In genomic region chr22:44970291-44970690, GRCh38 we compare ENCODE assay signal across 38 cellular contexts. TPM values are rescaled to one million over a fixed set of nuclear protein-coding genes. Genes with fewer than 3 reads are reported as not detected.
"Had no signal": no experiment of that assay in that cellular context is flagged by ENCODE, and none has a peak within 500 bp of the region (broad histone marks: within the 10 kb centered on the region; RNA-seq: fewer than 3 reads in every experiment).

No MANE protein-coding gene starts in this region.

- ATAC-seq: activated CD4-positive, alpha-beta T cell treated with anti-CD3 and anti-CD28 coated beads for 36 hours; activated CD4-positive, CD25-positive, alpha-beta regulatory T cell treated with anti-CD3 and anti-CD28 coated beads, Interleukin-2, amount 50 U/mL, for 24 hours; activated CD8-positive, alpha-beta memory T cell treated with anti-CD3 and anti-CD28 coated beads, Interleukin-2, amount 10 ng/mL, durations not matched to agents 7 days and 5 days; activated CD8-positive, alpha-beta T cell treated with anti-CD3 and anti-CD28 coated beads, Interleukin-2, amount 10 ng/mL, durations not matched to agents 7 days and 5 days; activated naive CD8-positive, alpha-beta T cell treated with anti-CD3 and anti-CD28 coated beads, Interleukin-2, amount 50 U/mL, for 24 hours had no signal

- H3K9me3 Mint-ChIP-seq: activated CD4-positive, alpha-beta memory T cell treated with anti-CD3 and anti-CD28 coated beads, Interleukin-2, amount 10 ng/mL, durations not matched to agents 7 days and 5 days; activated CD4-positive, alpha-beta T cell treated with anti-CD3 and anti-CD28 coated beads, Interleukin-2, amount 10 ng/mL, durations not matched to agents 7 days and 5 days; activated naive CD4-positive, alpha-beta T cell treated with anti-CD3 and anti-CD28 coated beads, Interleukin-2, amount 10 ng/mL, durations not matched to agents 7 days and 5 days; activated naive CD4-positive, alpha-beta T cell treated with anti-CD3 and anti-CD28 coated beads, Interleukin-2, amount 50 U/mL, for 24 hours; activated naive CD8-positive, alpha-beta T cell treated with anti-CD3 and anti-CD28 coated beads, Interleukin-2, amount 10 ng/mL, durations not matched to agents 7 days and 5 days; activated naive CD8-positive, alpha-beta T cell treated with anti-CD3 and anti-CD28 coated beads, Interleukin-2, amount 50 U/mL, for 24 hours; activated T-cell treated with anti-CD3 and anti-CD28 coated beads, Interleukin-2, amount 50 U/mL, for 24 hours; activated T-helper 2 cell treated with anti-CD3 and anti-CD28 coated beads, Interferon-gamma antibody, Interleukin-2, Interleukin-4, amounts not matched to agents 10 μg/mL and 5 μg/mL and 100 μg/mL, durations not matched to agents 14 hours and 24 hours and 36 hours; brain; central memory CD8-positive, alpha-beta T cell; T-helper 1 cell treated with Interleukin-12 subunit alpha and Interleukin-12 subunit beta and Interleukin-4 antibody, amounts not matched to agents 30 μg/mL and 1 μg/mL, for 36 hours; T-helper 2 cell treated with Interferon-gamma antibody and Interleukin-4, amounts not matched to agents 5 μg/mL and 100 μg/mL, for 36 hours had no signal

- DNase-seq: activated CD4-positive, alpha-beta memory T cell treated with anti-CD3 and anti-CD28 coated beads, Interleukin-2, amount 10 ng/mL, durations not matched to agents 7 days and 5 days; activated CD4-positive, alpha-beta T cell treated with anti-CD3 and anti-CD28 coated beads for 1 hour; activated CD4-positive, alpha-beta T cell treated with anti-CD3 and anti-CD28 coated beads for 36 hours; activated CD4-positive, alpha-beta T cell treated with anti-CD3 and anti-CD28 coated beads for 48 hours; activated CD4-positive, alpha-beta T cell treated with anti-CD3 and anti-CD28 coated beads, Interleukin-2, amount 10 ng/mL, durations not matched to agents 7 days and 5 days; activated CD4-positive, alpha-beta T cell treated with anti-CD3 and anti-CD28 coated beads, Interleukin-2, amount 50 U/mL, for 48 hours; activated CD4-positive, CD25-positive, alpha-beta regulatory T cell; activated CD8-positive, alpha-beta memory T cell treated with anti-CD3 and anti-CD28 coated beads for 24 hours; activated CD8-positive, alpha-beta memory T cell treated with anti-CD3 and anti-CD28 coated beads, Interleukin-2, amount 10 ng/mL, durations not matched to agents 7 days and 5 days; activated CD8-positive, alpha-beta memory T cell treated with anti-CD3 and anti-CD28 coated beads, Interleukin-2, amount 50 U/mL, for 48 hours; activated CD8-positive, alpha-beta T cell treated with anti-CD3 and anti-CD28 coated beads, Interleukin-2, amount 10 ng/mL, durations not matched to agents 7 days and 5 days; activated effector memory CD4-positive, alpha-beta T cell treated with Interleukin-2 at 50 U/mL for 16 hours; activated gamma-delta T cell; activated naive CD4-positive, alpha-beta T cell treated with anti-CD3 and anti-CD28 coated beads, Interleukin-2, amount 10 ng/mL, durations not matched to agents 7 days and 5 days; activated naive CD4-positive, alpha-beta T cell treated with Interleukin-2 at 50 U/mL for 16 hours; activated naive CD8-positive, alpha-beta T cell treated with anti-CD3 and anti-CD28 coated beads, Interleukin-2, amount 10 ng/mL, durations not matched to agents 7 days and 5 days; activated naive CD8-positive, alpha-beta T cell treated with anti-CD3 and anti-CD28 coated beads, Interleukin-2, amount 50 U/mL, for 24 hours; activated T-cell treated with anti-CD3 and anti-CD28 coated beads, Interleukin-2, amount 50 U/mL, for 24 hours; activated T-cell treated with anti-CD3 and anti-CD28 coated beads, Interleukin-2, amount 50 U/mL, for 48 hours; amygdala; anterior cingulate cortex; caudate nucleus; cerebellar nuclear complex; T-helper 1 cell; T-helper 2 cell; T-helper 9 cell had no signal

- H3K4me1 Mint-ChIP-seq: activated CD4-positive, alpha-beta memory T cell treated with anti-CD3 and anti-CD28 coated beads, Interleukin-2, amount 10 ng/mL, durations not matched to agents 7 days and 5 days; activated CD4-positive, alpha-beta T cell treated with anti-CD3 and anti-CD28 coated beads for 36 hours; activated CD4-positive, alpha-beta T cell treated with anti-CD3 and anti-CD28 coated beads, Interleukin-2, amount 10 ng/mL, durations not matched to agents 7 days and 5 days; activated CD8-positive, alpha-beta memory T cell treated with anti-CD3 and anti-CD28 coated beads, Interleukin-2, amount 10 ng/mL, durations not matched to agents 7 days and 5 days; activated naive CD4-positive, alpha-beta T cell treated with anti-CD3 and anti-CD28 coated beads, Interleukin-2, amount 10 ng/mL, durations not matched to agents 7 days and 5 days; activated naive CD4-positive, alpha-beta T cell treated with anti-CD3 and anti-CD28 coated beads, Interleukin-2, amount 50 U/mL, for 24 hours; activated naive CD8-positive, alpha-beta T cell treated with anti-CD3 and anti-CD28 coated beads, Interleukin-2, amount 10 ng/mL, durations not matched to agents 7 days and 5 days; central memory CD8-positive, alpha-beta T cell had no signal

- H3K4me1 ChIP-seq: ascending aorta had no signal

- H3K4me3 Mint-ChIP-seq: activated CD4-positive, alpha-beta memory T cell treated with anti-CD3 and anti-CD28 coated beads, Interleukin-2, amount 10 ng/mL, durations not matched to agents 7 days and 5 days; activated CD4-positive, alpha-beta T cell treated with anti-CD3 and anti-CD28 coated beads for 36 hours; activated CD4-positive, alpha-beta T cell treated with anti-CD3 and anti-CD28 coated beads, Interleukin-2, amount 10 ng/mL, durations not matched to agents 7 days and 5 days; activated CD8-positive, alpha-beta memory T cell treated with anti-CD3 and anti-CD28 coated beads, Interleukin-2, amount 10 ng/mL, durations not matched to agents 7 days and 5 days; activated CD8-positive, alpha-beta T cell treated with anti-CD3 and anti-CD28 coated beads, Interleukin-2, amount 10 ng/mL, durations not matched to agents 7 days and 5 days; activated naive CD4-positive, alpha-beta T cell treated with anti-CD3 and anti-CD28 coated beads, Interleukin-2, amount 10 ng/mL, durations not matched to agents 7 days and 5 days; activated naive CD4-positive, alpha-beta T cell treated with anti-CD3 and anti-CD28 coated beads, Interleukin-2, amount 50 U/mL, for 24 hours; activated naive CD8-positive, alpha-beta T cell; activated naive CD8-positive, alpha-beta T cell treated with anti-CD3 and anti-CD28 coated beads, Interleukin-2, amount 10 ng/mL, durations not matched to agents 7 days and 5 days; activated naive CD8-positive, alpha-beta T cell treated with anti-CD3 and anti-CD28 coated beads, Interleukin-2, amount 50 U/mL, for 24 hours; activated T-cell treated with anti-CD3 and anti-CD28 coated beads, Interleukin-2, amount 50 U/mL, for 24 hours; brain; central memory CD8-positive, alpha-beta T cell; T-helper 1 cell treated with Interleukin-12 subunit alpha and Interleukin-12 subunit beta and Interleukin-4 antibody, amounts not matched to agents 30 μg/mL and 1 μg/mL, for 36 hours; T-helper 2 cell treated with Interferon-gamma antibody and Interleukin-4, amounts not matched to agents 5 μg/mL and 100 μg/mL, for 36 hours had no signal

- H3K27ac Mint-ChIP-seq: activated CD4-positive, alpha-beta memory T cell treated with anti-CD3 and anti-CD28 coated beads, Interleukin-2, amount 10 ng/mL, durations not matched to agents 7 days and 5 days; activated CD4-positive, alpha-beta T cell treated with anti-CD3 and anti-CD28 coated beads for 36 hours; activated CD4-positive, alpha-beta T cell treated with anti-CD3 and anti-CD28 coated beads, Interleukin-2, amount 10 ng/mL, durations not matched to agents 7 days and 5 days; activated CD8-positive, alpha-beta memory T cell treated with anti-CD3 and anti-CD28 coated beads, Interleukin-2, amount 10 ng/mL, durations not matched to agents 7 days and 5 days; activated CD8-positive, alpha-beta T cell treated with anti-CD3 and anti-CD28 coated beads, Interleukin-2, amount 10 ng/mL, durations not matched to agents 7 days and 5 days; activated naive CD4-positive, alpha-beta T cell treated with anti-CD3 and anti-CD28 coated beads, Interleukin-2, amount 10 ng/mL, durations not matched to agents 7 days and 5 days; activated naive CD4-positive, alpha-beta T cell treated with anti-CD3 and anti-CD28 coated beads, Interleukin-2, amount 50 U/mL, for 24 hours; activated naive CD8-positive, alpha-beta T cell; activated naive CD8-positive, alpha-beta T cell treated with anti-CD3 and anti-CD28 coated beads, Interleukin-2, amount 10 ng/mL, durations not matched to agents 7 days and 5 days; activated naive CD8-positive, alpha-beta T cell treated with anti-CD3 and anti-CD28 coated beads, Interleukin-2, amount 50 U/mL, for 24 hours; activated T-cell treated with anti-CD3 and anti-CD28 coated beads, Interleukin-2, amount 50 U/mL, for 24 hours; activated T-helper 2 cell treated with anti-CD3 and anti-CD28 coated beads, Interferon-gamma antibody, Interleukin-2, Interleukin-4, amounts not matched to agents 10 μg/mL and 5 μg/mL and 100 μg/mL, durations not matched to agents 14 hours and 24 hours and 36 hours; brain; T-helper 1 cell treated with Interleukin-12 subunit alpha and Interleukin-12 subunit beta and Interleukin-4 antibody, amounts not matched to agents 30 μg/mL and 1 μg/mL, for 36 hours; T-helper 2 cell treated with Interferon-gamma antibody and Interleukin-4, amounts not matched to agents 5 μg/mL and 100 μg/mL, for 36 hours had no signal

- H3K36me3 ChIP-seq: ascending aorta, cardiac muscle cell had no signal

- H3K27me3 ChIP-seq: ascending aorta, cardiac muscle cell had no signal

- H3K27me3 Mint-ChIP-seq: activated CD4-positive, alpha-beta memory T cell treated with anti-CD3 and anti-CD28 coated beads, Interleukin-2, amount 10 ng/mL, durations not matched to agents 7 days and 5 days; activated CD4-positive, alpha-beta T cell treated with anti-CD3 and anti-CD28 coated beads, Interleukin-2, amount 10 ng/mL, durations not matched to agents 7 days and 5 days; brain had no signal

- H3K27ac ChIP-seq: ascending aorta, cardiac muscle cell, VCaP had no signal

- H3K4me3 ChIP-seq: ascending aorta, cardiac muscle cell had no signal

- H3K9me3 ChIP-seq: ascending aorta had no signal

- H3K36me3 Mint-ChIP-seq: activated CD8-positive, alpha-beta memory T cell treated with anti-CD3 and anti-CD28 coated beads, Interleukin-2, amount 10 ng/mL, durations not matched to agents 7 days and 5 days; activated naive CD4-positive, alpha-beta T cell treated with anti-CD3 and anti-CD28 coated beads, Interleukin-2, amount 10 ng/mL, durations not matched to agents 7 days and 5 days; activated naive CD4-positive, alpha-beta T cell treated with anti-CD3 and anti-CD28 coated beads, Interleukin-2, amount 50 U/mL, for 24 hours; activated naive CD8-positive, alpha-beta T cell; activated naive CD8-positive, alpha-beta T cell treated with anti-CD3 and anti-CD28 coated beads, Interleukin-2, amount 10 ng/mL, durations not matched to agents 7 days and 5 days had no signal

RNA-seq across cellular contexts. Expression of gene PHF21B, which starts 39.5 kb away (rescaled TPM):
- total RNA-seq: activated CD4-positive, alpha-beta memory T cell treated with anti-CD3 and anti-CD28 coated beads, Interleukin-2, amount 10 ng/mL, durations not matched to agents 7 days and 5 days; activated CD4-positive, alpha-beta T cell treated with anti-CD3 and anti-CD28 coated beads for 36 hours; activated CD4-positive, alpha-beta T cell treated with anti-CD3 and anti-CD28 coated beads, Interleukin-2, amount 10 ng/mL, durations not matched to agents 7 days and 5 days; activated naive CD8-positive, alpha-beta T cell treated with anti-CD3 and anti-CD28 coated beads, Interleukin-2, amount 10 ng/mL, durations not matched to agents 7 days and 5 days; ascending aorta; bronchial epithelial cell had no signal
